In genomic region chr3:30523366-30523765, GRCh38 we compare ENCODE assay signal across 36 cellular contexts.
"Had no signal": no experiment of that assay in that cellular context is flagged by ENCODE, and none has a peak within 500 bp of the region (broad histone marks: within the 10 kb centered on the region; RNA-seq: fewer than 3 reads in every experiment).

No MANE protein-coding gene starts in this region.

- H3K27me3 ChIP-seq: adrenal gland, MG63 had no signal

- H3K9me3 Mint-ChIP-seq: activated B cell treated with CpG ODN at 0.5 μM for 24 hours; activated CD4-positive, alpha-beta memory T cell treated with anti-CD3 and anti-CD28 coated beads for 36 hours; activated naive CD4-positive, alpha-beta T cell treated with anti-CD3 and anti-CD28 coated beads for 36 hours; activated T-cell treated with anti-CD3 and anti-CD28 coated beads, Interleukin-2, amount 50 U/mL, for 4 hours; activated T-helper 1 cell treated with anti-CD3 and anti-CD28 coated beads, Interleukin-12 subunit alpha, Interleukin-12 subunit beta, Interleukin-2, Interleukin-4 antibody, amounts not matched to agents 30 ng/mL and 10 ng/mL and 1 ng/mL, durations not matched to agents 14 hours and 24 hours and 36 hours had no signal

- H3K27ac ChIP-seq: adrenal gland, PC-9, RWPE1, VCaP had no signal

- H3K4me2 ChIP-seq: PC-9 had no signal

- H3K4me3 Mint-ChIP-seq: activated B cell treated with CpG ODN at 0.5 μM for 24 hours; activated CD4-positive, alpha-beta memory T cell treated with anti-CD3 and anti-CD28 coated beads for 36 hours; activated naive CD4-positive, alpha-beta T cell treated with anti-CD3 and anti-CD28 coated beads for 36 hours; activated T-cell treated with anti-CD3 and anti-CD28 coated beads, Interleukin-2, amount 50 U/mL, for 4 hours; activated T-helper 1 cell treated with anti-CD3 and anti-CD28 coated beads, Interleukin-12 subunit alpha, Interleukin-12 subunit beta, Interleukin-2, Interleukin-4 antibody, amounts not matched to agents 30 ng/mL and 10 ng/mL and 1 ng/mL, durations not matched to agents 14 hours and 24 hours and 36 hours; brain had no signal

- ATAC-seq: activated T-cell treated with anti-CD3 and anti-CD28 coated beads, Interleukin-2, amount 50 U/mL, for 4 hours; Right ventricle myocardium inferior had no signal

- DNase-seq: activated B cell treated with CpG ODN at 0.5 μM for 24 hours; activated CD4-positive, alpha-beta memory T cell treated with anti-CD3 and anti-CD28 coated beads for 36 hours; activated CD4-positive, alpha-beta T cell treated with anti-CD3 and anti-CD28 coated beads for 4 hours; activated CD4-positive, alpha-beta T cell treated with anti-CD3 and anti-CD28 coated beads, Interleukin-2, amount 50 U/mL, for 1 hour; activated CD4-positive, CD25-positive, alpha-beta regulatory T cell treated with anti-CD3 and anti-CD28 coated beads, Interleukin-2, amount 50 U/mL, for 72 hours; activated CD8-positive, alpha-beta memory T cell treated with anti-CD3 and anti-CD28 coated beads, Interleukin-2, amount 50 U/mL, for 4 hours; activated gamma-delta T cell treated with Interleukin-2 at 50 U/mL for 16 hours; activated naive CD4-positive, alpha-beta T cell treated with anti-CD3 and anti-CD28 coated beads for 36 hours; activated T-cell treated with anti-CD3 and anti-CD28 coated beads for 4 hours; activated T-cell treated with anti-CD3 and anti-CD28 coated beads, Interleukin-2, amount 50 U/mL, for 4 hours; adrenal gland; anterior cingulate cortex; caudate nucleus; Karpas-422; KBM-7; MG63; NCI-H1048; NCI-H1105 treated with DMSO at 0.1 percent for 48 hours; NCI-H1436; NCI-H1694; NCI-H2029; NCI-H510A; NCI-H526; NCI-H748 treated with DMSO at 0.1 percent for 48 hours; PC-9; SIG-M5; SW 1271; T-helper 1 cell; T-helper 2 cell; T-helper 9 cell had no signal

- H2AFZ ChIP-seq: PC-9 had no signal

- H3K4me1 Mint-ChIP-seq: brain had no signal

- H3K36me3 Mint-ChIP-seq: activated CD4-positive, alpha-beta memory T cell treated with anti-CD3 and anti-CD28 coated beads for 36 hours; activated naive CD4-positive, alpha-beta T cell treated with anti-CD3 and anti-CD28 coated beads, Interleukin-2, amount 50 U/mL, for 72 hours; brain had no signal

- H3K36me3 ChIP-seq: adrenal gland, MG63 had no signal

- H3K27me3 Mint-ChIP-seq: activated B cell treated with CpG ODN at 0.5 μM for 24 hours had no signal

- H3K4me3 ChIP-seq: adrenal gland, MG63, PC-9 had no signal

- H3K9me3 ChIP-seq: adrenal gland, MG63 had no signal

- H3K27ac Mint-ChIP-seq: activated B cell treated with CpG ODN at 0.5 μM for 24 hours; activated CD4-positive, alpha-beta memory T cell treated with anti-CD3 and anti-CD28 coated beads for 36 hours; activated naive CD4-positive, alpha-beta T cell treated with anti-CD3 and anti-CD28 coated beads for 36 hours; activated naive CD4-positive, alpha-beta T cell treated with anti-CD3 and anti-CD28 coated beads, Interleukin-2, amount 50 U/mL, for 72 hours; activated T-helper 1 cell treated with anti-CD3 and anti-CD28 coated beads, Interleukin-12 subunit alpha, Interleukin-12 subunit beta, Interleukin-2, Interleukin-4 antibody, amounts not matched to agents 30 ng/mL and 10 ng/mL and 1 ng/mL, durations not matched to agents 14 hours and 24 hours and 36 hours; brain had no signal
